15 cellular contexts compared by ENCODE assay signal in the genomic region with DNA sequence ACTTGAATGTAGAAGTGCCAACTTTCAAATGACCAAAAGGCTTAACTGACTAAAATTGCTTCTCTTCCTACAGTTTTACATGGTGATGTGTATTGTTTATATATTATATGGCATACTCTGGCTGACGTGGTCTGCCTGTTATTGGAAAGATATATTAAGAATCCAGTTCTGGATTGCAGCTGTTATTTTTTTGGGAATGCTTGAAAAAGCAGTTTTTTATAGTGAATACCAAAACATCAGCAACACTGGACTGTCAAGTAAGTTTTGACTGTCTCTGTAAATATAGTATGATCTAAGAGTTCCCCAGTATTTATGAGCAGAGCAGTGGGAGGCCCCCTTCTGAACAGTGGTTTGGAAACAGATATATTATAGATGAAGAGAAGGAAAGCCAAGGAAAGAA. TPM values are rescaled to one million over a fixed set of nuclear protein-coding genes. Genes with fewer than 3 reads are reported as not detected.
DNase-seq lines count a peak whose midpoint lies in the region; ATAC-seq and TF ChIP-seq lines count a peak whose summit lies in the region.
"Had no signal": no experiment of that assay in that cellular context is flagged by ENCODE, and none has a peak within 500 bp of the region (broad histone marks: within the 10 kb centered on the region; RNA-seq: fewer than 3 reads in every experiment).

No MANE protein-coding gene starts in this region.

- H3K27ac Mint-ChIP-seq in activated T-helper 17 cell treated with anti-CD3 and anti-CD28 coated beads, Interleukin-2, amount 50 U/mL, for 72 hours = peak overlapping the region; percentile 20
- H3K27ac Mint-ChIP-seq in naive B cell (peak overlapping the region in 4 of 6 donors; percentile 31 to 81 (median 48)), progenitor cell of endocrine pancreas (no peak overlapping the region)

- TF ChIP-seq CTCF in AG04450 (IDR thresholded peaks at IDR 0.05; ENCODE audit: low read depth, low read length) = no peak
- no peak for TF ChIP-seq CTCF in progenitor cell of endocrine pancreas (IDR thresholded peaks at IDR 0.05; ENCODE audit: unreplicated experiment)

- no peak overlapping the region for H3K4me3 Mint-ChIP-seq in activated T-helper 17 cell treated with anti-CD3 and anti-CD28 coated beads, Interleukin-2, amount 50 U/mL, for 72 hours
- H3K4me3 Mint-ChIP-seq in naive B cell (no peak overlapping the region), progenitor cell of endocrine pancreas (ENCODE audit: low read depth) (no peak overlapping the region)
- H3K4me3 Mint-ChIP-seq: CD4-positive, CD25-positive, alpha-beta regulatory T cell had no signal

- POLR2A ChIA-PET in AG04450 (lab: Yijun Ruan, JAX) = interaction anchor here (0.6 kb wide), 1 partner anchor 27 kb away, joined by 3 read pairs; the partner anchor contains the start of gene TMEM87B

- H3K4me3 ChIP-seq in AG04450 (ENCODE audit: low read depth, low read length) (no peak overlapping the region), SJCRH30 (no peak overlapping the region)
- H3K4me3 ChIP-seq: BLaER1 treated with 17β-estradiol and CSF1 and Interleukin-3, amounts not matched to agents 10 nM and 100 nM had no signal

- no peak for DNase-seq in AG04450 (ENCODE audit: low read depth, low spot score)
- peak; percentile 36 for DNase-seq in fibroblast of peridontal ligament (ENCODE audit: extremely low read depth)
- DNase-seq in naive B cell = no peak
- DNase-seq in NCI-H1930 (lab: John Stamatoyannopoulos, UW) = no peak
- no peak for DNase-seq in SJCRH30
- no peak for DNase-seq in progenitor cell of endocrine pancreas (ENCODE audit: low spot score, unreplicated experiment)
- DNase-seq in germinal center (ENCODE audit: low spot score) = no peak
- DNase-seq: 8988T; CD4-positive, CD25-positive, alpha-beta regulatory T cell; DMS53; GF-D8 had no signal

- ATAC-seq in activated T-helper 17 cell treated with anti-CD3 and anti-CD28 coated beads, Interleukin-2, amount 50 U/mL, for 72 hours (replicated peaks) = no peak
- ATAC-seq in naive B cell (ENCODE audit: low read depth in 2 of 2) = no peak
- ATAC-seq: HCT116 had no signal

- no peaks in the 10 kb centered on the region for H3K9me3 Mint-ChIP-seq in activated T-helper 17 cell treated with anti-CD3 and anti-CD28 coated beads, Interleukin-2, amount 50 U/mL, for 72 hours
- H3K9me3 Mint-ChIP-seq in naive B cell = peaks cover 0 to 4% (median 0%) of the 10 kb centered on the region in 7 donors
- no peaks in the 10 kb centered on the region for H3K9me3 Mint-ChIP-seq in progenitor cell of endocrine pancreas (ENCODE audit: low read depth)

- H3K27me3 Mint-ChIP-seq in activated T-helper 17 cell treated with anti-CD3 and anti-CD28 coated beads, Interleukin-2, amount 50 U/mL, for 72 hours = no peaks in the 10 kb centered on the region
- no peaks in the 10 kb centered on the region for H3K27me3 Mint-ChIP-seq in naive B cell
- H3K27me3 Mint-ChIP-seq in progenitor cell of endocrine pancreas = no peaks in the 10 kb centered on the region
- H3K27me3 Mint-ChIP-seq: CD4-positive, CD25-positive, alpha-beta regulatory T cell had no signal

- H3K9me3 ChIP-seq in AG04450 (ENCODE audit: control insufficient read depth, insufficient read depth, low read length) = no peaks in the 10 kb centered on the region; the same call in 1 of the 2 replicates
- H3K9me3 ChIP-seq in SJCRH30 (replicated peaks) = no peaks in the 10 kb centered on the region
- H3K9me3 ChIP-seq: BLaER1 treated with 17β-estradiol and CSF1 and Interleukin-3, amounts not matched to agents 10 nM and 100 nM had no signal

- H3K36me3 ChIP-seq in SJCRH30 = peaks cover 15% of the 10 kb centered on the region

- peaks cover 10% of the 10 kb centered on the region for H3K4me1 Mint-ChIP-seq in activated T-helper 17 cell treated with anti-CD3 and anti-CD28 coated beads, Interleukin-2, amount 50 U/mL, for 72 hours
- H3K4me1 Mint-ChIP-seq in naive B cell (peaks cover 8 to 15% (median 10%) of the 10 kb centered on the region in 3 donors), progenitor cell of endocrine pancreas (ENCODE audit: low read depth) (no peaks in the 10 kb centered on the region)

- H3K36me3 Mint-ChIP-seq in activated T-helper 17 cell treated with anti-CD3 and anti-CD28 coated beads, Interleukin-2, amount 50 U/mL, for 72 hours (ENCODE audit: low read depth) = peaks cover 91% of the 10 kb centered on the region
- H3K36me3 Mint-ChIP-seq in naive B cell (peaks cover 42 to 43% of the 10 kb centered on the region in 2 donors), progenitor cell of endocrine pancreas (ENCODE audit: insufficient read depth) (peaks cover 36% of the 10 kb centered on the region)

- H3K27me3 ChIP-seq in AG04450 (ENCODE audit: control insufficient read depth, insufficient read depth, low read length) (no peaks in the 10 kb centered on the region), SJCRH30 (no peaks in the 10 kb centered on the region)
- H3K27me3 ChIP-seq: BLaER1 treated with 17β-estradiol and CSF1 and Interleukin-3, amounts not matched to agents 10 nM and 100 nM had no signal

- CTCF ChIA-PET in AG04450 (lab: Charles Lee) = no interaction called here

- peak overlapping the region; percentile 78 for H3K27ac ChIP-seq in AG04450 (ENCODE audit: low read depth, low read length)
- H3K27ac ChIP-seq in SJCRH30 = no peak overlapping the region
- H3K27ac ChIP-seq: BLaER1 treated with 17β-estradiol and CSF1 and Interleukin-3, amounts not matched to agents 10 nM and 100 nM had no signal

- no peaks in the 10 kb centered on the region for H3K4me1 ChIP-seq in SJCRH30

RNA-seq across cellular contexts. Expression of gene TMEM87B, which starts 26.2 kb away (rescaled TPM):
- 18.1 and 24.5 TPM in 2 replicates for polyA plus RNA-seq in AG04450 (2011; rRNA removed)
- polyA minus RNA-seq in AG04450 (2011; rRNA and poly(A)+ RNA removed) = 10.9 and 18.0 TPM in 2 replicates
- total RNA-seq in activated T-helper 17 cell treated with anti-CD3 and anti-CD28 coated beads, Interleukin-2, amount 50 U/mL, for 72 hours = 10 to 100 TPM; 19.9 to 27.7 TPM
- 10 to 100 TPM in 1 of 6 donors, 1 to 10 TPM in 5; 5.3 to 12.6 (median 9.5) TPM for polyA plus RNA-seq in naive B cell (ENCODE audit: low read depth in 6 of 6)
- total RNA-seq in SJCRH30 (2014; rRNA removed; shearing (Covaris generic)) = 6.9 and 9.1 TPM in 2 replicates
- 15.4 and 15.9 TPM in 2 replicates for total RNA-seq in progenitor cell of endocrine pancreas

RNA-seq across cellular contexts. Expression of gene FBLN7, which starts 56.9 kb away (rescaled TPM):
- polyA plus RNA-seq in AG04450 (2011; rRNA removed) (0.22 and 0.37 TPM in 2 replicates), naive B cell (ENCODE audit: low read depth in 6 of 6) (under 1 TPM in 2 of 6 donors, not detected in 4; 0.18 to 0.23 TPM)
- 0.23 TPM in 1 of 2 replicates, not detected in the other for polyA minus RNA-seq in AG04450 (2011; rRNA and poly(A)+ RNA removed)
- 10 to 100 TPM; 24.4 to 49.9 TPM for total RNA-seq in activated T-helper 17 cell treated with anti-CD3 and anti-CD28 coated beads, Interleukin-2, amount 50 U/mL, for 72 hours
- 0.04 TPM in 1 of 2 replicates, not detected in the other for total RNA-seq in SJCRH30 (2014; rRNA removed; shearing (Covaris generic))
- total RNA-seq in progenitor cell of endocrine pancreas = 9.3 and 13.3 TPM in 2 replicates
- total RNA-seq: H4 had no signal
